Comparison of ENCODE assay signal across 8 cellular contexts in the genomic region with DNA sequence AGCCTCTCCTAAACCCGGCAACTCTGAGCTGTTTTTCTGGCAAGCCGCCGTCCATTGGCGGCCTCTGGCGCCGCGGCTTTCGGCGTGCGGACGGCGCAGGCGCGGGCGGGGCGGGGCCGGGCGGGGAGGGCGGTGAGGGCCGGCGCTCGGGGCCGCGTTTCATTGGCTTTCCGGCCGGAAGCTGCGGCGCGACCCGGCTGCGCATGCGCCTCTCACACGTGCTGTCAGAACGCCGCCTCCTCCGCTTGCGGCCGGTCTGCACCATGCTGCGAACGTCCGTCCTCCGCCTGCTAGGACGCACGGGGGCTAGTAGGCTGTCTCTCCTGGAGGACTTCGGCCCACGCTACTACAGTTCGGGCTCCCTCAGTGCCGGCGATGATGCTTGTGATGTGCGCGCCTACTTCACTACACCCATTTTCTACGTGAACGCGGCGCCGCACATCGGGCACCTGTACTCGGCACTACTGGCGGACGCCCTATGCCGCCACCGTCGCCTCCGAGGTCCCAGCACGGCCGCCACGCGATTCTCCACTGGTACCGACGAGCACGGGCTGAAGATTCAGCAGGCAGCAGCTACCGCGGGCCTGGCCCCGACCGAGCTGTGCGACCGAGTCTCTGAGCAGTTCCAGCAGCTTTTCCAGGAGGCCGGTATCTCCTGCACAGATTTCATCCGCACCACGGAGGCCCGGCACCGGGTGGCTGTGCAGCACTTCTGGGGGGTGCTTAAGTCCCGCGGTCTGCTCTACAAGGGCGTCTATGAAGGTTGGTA. TPM values are rescaled to one million over a fixed set of nuclear protein-coding genes. Genes with fewer than 3 reads are reported as not detected.
A peak's percentile ranks its signal among the peaks of the same experiment; 100 is the strongest.
DNase-seq lines count a peak whose midpoint lies in the region; ATAC-seq and TF ChIP-seq lines count a peak whose summit lies in the region.

A gene (plus strand): TSS at position 227 of the 769 bp plus-strand sequence. CDS start 37 bp downstream, at position 264.

- H3K9me3 Mint-ChIP-seq in memory B cell: no peaks in the 10 kb centered on the region

- peaks cover 3% of the 10 kb centered on the region for H3K36me3 ChIP-seq in effector memory CD4-positive, alpha-beta T cell (ENCODE audit: control insufficient read depth, insufficient read depth, low read length)

- CTCF ChIA-PET in activated CD8-positive, alpha-beta memory T cell treated with anti-CD3 and anti-CD28 coated beads for 36 hours (lab: Charles Lee): interaction anchor here (0.6 to 1.5 kb wide), 3 partner anchors 25 to 189 kb away, joined by 3 to 6 read pairs (median 4); a partner anchor contains a TSS

- H3K27me3 ChIP-seq in effector memory CD4-positive, alpha-beta T cell (replicated peaks; ENCODE audit: control insufficient read depth, insufficient read depth, low read length, poor library complexity, severe bottlenecking): no peaks in the 10 kb centered on the region

- no peak for TF ChIP-seq CTCF in GM20000 (IDR thresholded peaks at IDR 0.05; ENCODE audit: extremely low read depth, missing control alignments)

- peak within 1 kb of the TSS; percentile 90 for H3K27ac Mint-ChIP-seq in memory B cell

- ATAC-seq in memory B cell (ENCODE audit: low read depth): peak; percentile 85

- H3K4me1 Mint-ChIP-seq in memory B cell: peaks cover 34% of the 10 kb centered on the region

- H3K4me1 ChIP-seq in effector memory CD4-positive, alpha-beta T cell (ENCODE audit: control insufficient read depth, insufficient read depth, low read length, poor library complexity, severe bottlenecking): peaks cover 29% of the 10 kb centered on the region

- peak within 1 kb of the TSS; percentile 85 for H3K27ac ChIP-seq in effector memory CD4-positive, alpha-beta T cell (ENCODE audit: insufficient read depth, low read length, poor library complexity, severe bottlenecking)

- H3K4me3 ChIP-seq in effector memory CD4-positive, alpha-beta T cell (ENCODE audit: insufficient read depth, low read depth, low read length, poor library complexity, severe bottlenecking): peak within 1 kb of the TSS; percentile 83

- peaks cover 9% of the 10 kb centered on the region for H3K27me3 Mint-ChIP-seq in memory B cell

- no peaks in the 10 kb centered on the region for H3K9me3 ChIP-seq in effector memory CD4-positive, alpha-beta T cell (ENCODE audit: control insufficient read depth, low read length)

- peaks cover 12% of the 10 kb centered on the region for H3K36me3 Mint-ChIP-seq in memory B cell

- peak within 1 kb of the TSS; percentile 90 for H3K4me3 Mint-ChIP-seq in memory B cell

- peak; percentile 96 for DNase-seq in COLO668 (lab: John Stamatoyannopoulos, UW; ENCODE audit: unreplicated experiment)
- DNase-seq in GM20000 (ENCODE audit: low spot score): peak; percentile 95
- DNase-seq in HS-5 (ENCODE audit: low read depth): peak; percentile 72
- peak; percentile 88 to 91 for DNase-seq in NOMO-1 (lab: John Stamatoyannopoulos, UW; ENCODE audit: unreplicated experiment in 2 of 2)
- DNase-seq in effector memory CD4-positive, alpha-beta T cell: peak; percentile 87 to 89 (median 89)
- peak; percentile 80 to 91 for DNase-seq in memory B cell (ENCODE audit: low spot score in 2 of 2)
- peak; percentile 81 for DNase-seq in stimulated activated CD8-positive, alpha-beta memory T cell treated with anti-CD3 and anti-CD28 coated beads, Interleukin-12 subunit alpha, Interleukin-12 subunit beta, amount 100 ng/mL, for 24 hours (ENCODE audit: extremely low read depth)

- POLR2A ChIA-PET in activated CD8-positive, alpha-beta memory T cell treated with anti-CD3 and anti-CD28 coated beads for 36 hours (lab: Charles Lee): interaction anchor here (0.6 to 1.5 kb wide), 5 partner anchors 189 to 270 kb away, joined by 3 to 9 read pairs (median 5); a partner anchor contains a TSS

RNA-seq across cellular contexts. Expression of the gene that starts here (rescaled TPM):
- total RNA-seq in activated CD8-positive, alpha-beta memory T cell treated with anti-CD3 and anti-CD28 coated beads for 36 hours: 10 to 100 TPM; 25.2 to 27.1 TPM

Comparison
In these comparisons a context has a peak if more than half of its experiments do, and no peak if none do; other contexts are left out.
1. Peak in every context shown above with its lines: DNase-seq, ATAC-seq, H3K4me3 ChIP-seq and H3K27ac ChIP-seq.